ENCODE assay signal across 26 cellular contexts in the genomic region with DNA sequence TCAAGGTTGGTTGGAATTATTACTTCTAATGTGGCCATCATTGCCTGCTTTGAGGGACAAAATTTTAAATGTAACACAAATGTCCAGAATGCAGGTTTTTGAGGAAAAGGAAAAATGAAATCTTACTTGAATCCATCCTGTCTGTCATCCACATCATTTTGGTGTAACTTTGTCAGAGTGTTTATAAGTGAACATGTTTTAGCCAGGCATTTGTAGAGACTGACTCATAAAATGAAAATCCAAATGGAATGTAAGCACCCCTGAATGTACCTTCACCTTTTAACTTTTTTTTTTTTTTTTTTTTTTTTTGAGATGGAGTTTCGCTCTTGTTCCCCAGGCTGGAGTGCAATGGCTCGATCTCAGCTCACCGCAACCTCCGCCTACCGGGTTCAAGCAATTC.
"Had no signal": no experiment of that assay in that cellular context is flagged by ENCODE, and none has a peak within 500 bp of the region (broad histone marks: within the 10 kb centered on the region; RNA-seq: fewer than 3 reads in every experiment).

No MANE protein-coding gene starts in this region.

- H3K27me3 ChIP-seq: cardiac muscle cell, tibial nerve had no signal

- H3K9me3 Mint-ChIP-seq: activated naive CD4-positive, alpha-beta T cell treated with anti-CD3 and anti-CD28 coated beads, Interleukin-2, amount 50 U/mL, for 72 hours; activated T-cell treated with anti-CD3 and anti-CD28 coated beads, Interleukin-2, amount 50 U/mL, for 72 hours; effector memory CD8-positive, alpha-beta T cell; immature natural killer cell; nephron; T-helper 1 cell treated with Interleukin-12 subunit alpha and Interleukin-12 subunit beta and Interleukin-4 antibody, amounts not matched to agents 30 μg/mL and 1 μg/mL, for 36 hours had no signal

- H3K4me3 Mint-ChIP-seq: activated T-cell treated with anti-CD3 and anti-CD28 coated beads, Interleukin-2, amount 50 U/mL, for 72 hours; effector memory CD8-positive, alpha-beta T cell; immature natural killer cell; nephron; T-helper 1 cell treated with Interleukin-12 subunit alpha and Interleukin-12 subunit beta and Interleukin-4 antibody, amounts not matched to agents 30 μg/mL and 1 μg/mL, for 36 hours had no signal

- H3K4me3 ChIP-seq: cardiac muscle cell, heart left ventricle, left ventricle myocardium inferior, lung, tibial nerve had no signal

- H3K4me1 ChIP-seq: heart left ventricle, left ventricle myocardium inferior, tibial nerve had no signal

- H3K9me3 ChIP-seq: heart left ventricle, left ventricle myocardium inferior, tibial nerve had no signal

- H3K27ac Mint-ChIP-seq: activated T-cell treated with anti-CD3 and anti-CD28 coated beads, Interleukin-2, amount 50 U/mL, for 72 hours; effector memory CD8-positive, alpha-beta T cell; immature natural killer cell; nephron; T-helper 1 cell treated with Interleukin-12 subunit alpha and Interleukin-12 subunit beta and Interleukin-4 antibody, amounts not matched to agents 30 μg/mL and 1 μg/mL, for 36 hours had no signal

- FAIRE-seq: TTC549 had no signal

- H3K27ac ChIP-seq: cardiac muscle cell, heart left ventricle, left ventricle myocardium inferior, tibial nerve, VCaP had no signal

- H3K36me3 Mint-ChIP-seq: activated naive CD4-positive, alpha-beta T cell treated with anti-CD3 and anti-CD28 coated beads, Interleukin-2, amount 50 U/mL, for 72 hours; immature natural killer cell had no signal

- ATAC-seq: activated naive CD4-positive, alpha-beta T cell treated with anti-CD3 and anti-CD28 coated beads, Interleukin-2, amount 50 U/mL, for 72 hours; activated T-cell treated with anti-CD3 and anti-CD28 coated beads, Interleukin-2, amount 50 U/mL, for 72 hours; effector memory CD8-positive, alpha-beta T cell; esophagus mucosa; heart left ventricle; right cardiac atrium had no signal

- H3K4me1 Mint-ChIP-seq: immature natural killer cell, nephron had no signal

- H3K36me3 ChIP-seq: cardiac muscle cell, heart left ventricle, left ventricle myocardium inferior, tibial nerve had no signal

- DNase-seq: activated CD4-positive, alpha-beta T cell treated with anti-CD3 and anti-CD28 coated beads for 4 hours; activated CD4-positive, alpha-beta T cell treated with anti-CD3 and anti-CD28 coated beads, Interleukin-2, amount 50 U/mL, for 4 hours; activated naive CD4-positive, alpha-beta T cell; activated T-cell treated with anti-CD3 and anti-CD28 coated beads for 4 hours; activated T-cell treated with anti-CD3 and anti-CD28 coated beads, Interleukin-2, amount 50 U/mL, for 72 hours; anterior cingulate cortex; cortex of kidney; effector memory CD8-positive, alpha-beta T cell; foreskin fibroblast; heart left ventricle; hypothalamus; immature natural killer cell; left ventricle myocardium inferior; posterior cingulate gyrus; right cardiac atrium; stimulated activated naive CD4-positive, alpha-beta T cell treated with Interleukin-2 at 50 U/mL for 16 hours; T-helper 9 cell had no signal
